ENCODE assay signal across 10 cellular contexts in genomic region chr19:6354098-6354674, GRCh38. TPM values are rescaled to one million over a fixed set of nuclear protein-coding genes. Genes with fewer than 3 reads are reported as not detected.
DNase-seq lines count a peak whose midpoint lies in the region; ATAC-seq, FAIRE-seq and TF ChIP-seq lines count a peak whose summit lies in the region.
"Had no signal": no experiment of that assay in that cellular context is flagged by ENCODE, and none has a peak within 500 bp of the region (broad histone marks: within the 10 kb centered on the region; RNA-seq: fewer than 3 reads in every experiment).

No MANE protein-coding gene starts in this region.

- H3K9me3 ChIP-seq in DOHH2 (ENCODE audit: control insufficient read depth, insufficient read depth, low read length): no peaks in the 10 kb centered on the region
- H3K9me3 ChIP-seq in HAP-1: no peaks in the 10 kb centered on the region

- TF ChIP-seq EP300 in Ishikawa (IDR thresholded peaks at IDR 0.05; ENCODE audit: borderline replicate concordance): no peak

- no peaks in the 10 kb centered on the region for H3K36me3 Mint-ChIP-seq in osteocyte (ENCODE audit: unreplicated experiment)

- no peaks in the 10 kb centered on the region for H4K20me1 ChIP-seq in DOHH2 (ENCODE audit: control insufficient read depth, insufficient read depth, low read depth, low read length)

- no peak overlapping the region for H3K27ac ChIP-seq in DOHH2 (ENCODE audit: low read depth, low read length)

- H3K9me3 Mint-ChIP-seq in osteocyte (ENCODE audit: unreplicated experiment): peaks cover 3% of the 10 kb centered on the region
- H3K9me3 Mint-ChIP-seq: activated T-helper 2 cell treated with anti-CD3 and anti-CD28 coated beads, Interferon-gamma antibody, Interleukin-2, Interleukin-4, amounts not matched to agents 10 μg/mL and 5 μg/mL and 100 μg/mL, durations not matched to agents 14 hours and 24 hours and 36 hours had no signal

- FAIRE-seq in bronchial epithelial cell (lab: Jason Lieb, UNC): no peak

- H3K27ac Mint-ChIP-seq in osteocyte (ENCODE audit: unreplicated experiment): no peak overlapping the region
- H3K27ac Mint-ChIP-seq: activated T-helper 2 cell treated with anti-CD3 and anti-CD28 coated beads, Interferon-gamma antibody, Interleukin-2, Interleukin-4, amounts not matched to agents 10 μg/mL and 5 μg/mL and 100 μg/mL, durations not matched to agents 14 hours and 24 hours and 36 hours had no signal

- no peak overlapping the region for H3K4me2 ChIP-seq in DOHH2 (ENCODE audit: low read length)

- H3K4me3 Mint-ChIP-seq in osteocyte (ENCODE audit: unreplicated experiment): no peak overlapping the region

- H3K27me3 ChIP-seq in DOHH2 (ENCODE audit: control insufficient read depth, low read length) (no peaks in the 10 kb centered on the region), bronchial epithelial cell (ENCODE audit: control insufficient read depth, insufficient read depth, low read length) (no peaks in the 10 kb centered on the region), HAP-1 (ENCODE audit: low read depth) (no peaks in the 10 kb centered on the region)

- ATAC-seq in GM19023 (IDR thresholded peaks at IDR 0.05; ENCODE audit: unreplicated experiment): no peak

- H3K79me2 ChIP-seq in DOHH2 (ENCODE audit: control insufficient read depth, low read length): no peaks in the 10 kb centered on the region

- TF ChIP-seq CTCF in DOHH2 (IDR thresholded peaks at IDR 0.05; ENCODE audit: low read depth, low read length, poor library complexity, severe bottlenecking) (peak; percentile 47), bronchial epithelial cell (IDR thresholded peaks at IDR 0.05; ENCODE audit: insufficient read depth, low read length, severe bottlenecking) (peak; percentile 30), osteocyte (IDR thresholded peaks at IDR 0.05) (peak; percentile 64)

- no peak for DNase-seq in bronchial epithelial cell (ENCODE audit: low read depth)
- DNase-seq in osteocyte (ENCODE audit: extremely low spot score, unreplicated experiment): no peak
- DNase-seq in NCI-H2029 (lab: John Stamatoyannopoulos, UW): no peak
- no peak for DNase-seq in HAP-1 (ENCODE audit: low spot score in 2 of 2)
- DNase-seq in central memory CD4-positive, alpha-beta T cell: no peak
- DNase-seq: retina had no signal

- no peaks in the 10 kb centered on the region for H3F3A ChIP-seq in DOHH2 (ENCODE audit: control insufficient read depth, insufficient read depth)

- H3K27me3 Mint-ChIP-seq in osteocyte (ENCODE audit: unreplicated experiment): no peaks in the 10 kb centered on the region

- in situ Hi-C loops in HAP-1 (cut with MboI; ENCODE audit: low sequenced_read_pairs): no loop called here

- peaks cover 3% of the 10 kb centered on the region for H3K4me1 Mint-ChIP-seq in osteocyte (ENCODE audit: unreplicated experiment)

- no peak overlapping the region for H3K4me3 ChIP-seq in DOHH2 (ENCODE audit: low read length)
- no peak overlapping the region for H3K4me3 ChIP-seq in bronchial epithelial cell (ENCODE audit: low read depth, low read length)
- H3K4me3 ChIP-seq in HAP-1: no peak overlapping the region

- peak; percentile 35; the same call in 1 of the 2 replicates for TF ChIP-seq RAD21 in Ishikawa (IDR thresholded peaks at IDR 0.05; ENCODE audit: low read depth)

- H3K36me3 ChIP-seq in DOHH2 (ENCODE audit: control insufficient read depth, low read length) (no peaks in the 10 kb centered on the region), bronchial epithelial cell (ENCODE audit: control insufficient read depth, insufficient read depth, low read length) (no peaks in the 10 kb centered on the region), HAP-1 (replicated peaks) (no peaks in the 10 kb centered on the region)

- H3K4me1 ChIP-seq in DOHH2 (ENCODE audit: control insufficient read depth, low read length): no peaks in the 10 kb centered on the region
- no peaks in the 10 kb centered on the region for H3K4me1 ChIP-seq in HAP-1

- H3K9me2 ChIP-seq in DOHH2 (replicated peaks; ENCODE audit: control insufficient read depth, low read length): no peaks in the 10 kb centered on the region

TF ChIP-seq in Ishikawa, 13 proteins besides CTCF, POLR2A, EP300 and RAD21:
- TF ChIP-seq TEAD4 (IDR thresholded peaks at IDR 0.05) (no peak), ZBTB7A (IDR thresholded peaks at IDR 0.05; ENCODE audit: low read depth) (no peak), EGR1 (IDR thresholded peaks at IDR 0.05) (no peak), FOXM1 (IDR thresholded peaks at IDR 0.05; ENCODE audit: borderline replicate concordance, low read depth) (no peak), TAF1 (IDR thresholded peaks at IDR 0.05; ENCODE audit: low read depth) (no peak), TCF12 (IDR thresholded peaks at IDR 0.05; ENCODE audit: low read depth) (no peak), NFIC (IDR thresholded peaks at IDR 0.05) (no peak), USF1 (IDR thresholded peaks at IDR 0.05) (no peak), YY1 (IDR thresholded peaks at IDR 0.05; ENCODE audit: low read depth) (no peak), MAX (IDR thresholded peaks at IDR 0.05) (no peak), CEBPB (IDR thresholded peaks at IDR 0.05) (no peak)
- TF ChIP-seq, protein P1, sequence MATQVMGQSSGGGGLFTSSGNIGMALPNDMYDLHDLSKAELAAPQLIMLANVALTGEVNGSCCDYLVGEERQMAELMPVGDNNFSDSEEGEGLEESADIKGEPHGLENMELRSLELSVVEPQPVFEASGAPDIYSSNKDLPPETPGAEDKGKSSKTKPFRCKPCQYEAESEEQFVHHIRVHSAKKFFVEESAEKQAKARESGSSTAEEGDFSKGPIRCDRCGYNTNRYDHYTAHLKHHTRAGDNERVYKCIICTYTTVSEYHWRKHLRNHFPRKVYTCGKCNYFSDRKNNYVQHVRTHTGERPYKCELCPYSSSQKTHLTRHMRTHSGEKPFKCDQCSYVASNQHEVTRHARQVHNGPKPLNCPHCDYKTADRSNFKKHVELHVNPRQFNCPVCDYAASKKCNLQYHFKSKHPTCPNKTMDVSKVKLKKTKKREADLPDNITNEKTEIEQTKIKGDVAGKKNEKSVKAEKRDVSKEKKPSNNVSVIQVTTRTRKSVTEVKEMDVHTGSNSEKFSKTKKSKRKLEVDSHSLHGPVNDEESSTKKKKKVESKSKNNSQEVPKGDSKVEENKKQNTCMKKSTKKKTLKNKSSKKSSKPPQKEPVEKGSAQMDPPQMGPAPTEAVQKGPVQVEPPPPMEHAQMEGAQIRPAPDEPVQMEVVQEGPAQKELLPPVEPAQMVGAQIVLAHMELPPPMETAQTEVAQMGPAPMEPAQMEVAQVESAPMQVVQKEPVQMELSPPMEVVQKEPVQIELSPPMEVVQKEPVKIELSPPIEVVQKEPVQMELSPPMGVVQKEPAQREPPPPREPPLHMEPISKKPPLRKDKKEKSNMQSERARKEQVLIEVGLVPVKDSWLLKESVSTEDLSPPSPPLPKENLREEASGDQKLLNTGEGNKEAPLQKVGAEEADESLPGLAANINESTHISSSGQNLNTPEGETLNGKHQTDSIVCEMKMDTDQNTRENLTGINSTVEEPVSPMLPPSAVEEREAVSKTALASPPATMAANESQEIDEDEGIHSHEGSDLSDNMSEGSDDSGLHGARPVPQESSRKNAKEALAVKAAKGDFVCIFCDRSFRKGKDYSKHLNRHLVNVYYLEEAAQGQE (IDR thresholded peaks at IDR 0.05; ENCODE audit: low read depth): no peak

RNA-seq across cellular contexts. Expression of gene CLPP, which starts 7.1 kb away (rescaled TPM):
- total RNA-seq in bronchial epithelial cell (43.1 and 49.8 TPM in 2 replicates), osteocyte (77.6 and 79.6 TPM in 2 replicates)

RNA-seq across cellular contexts. Expression of gene ALKBH7, which starts 18.4 kb away (rescaled TPM):
- total RNA-seq in bronchial epithelial cell (22.0 and 23.7 TPM in 2 replicates), osteocyte (63.0 TPM in 2 replicates)

RNA-seq across cellular contexts. Expression of gene ACER1, which starts 20.8 kb away (rescaled TPM):
- total RNA-seq in bronchial epithelial cell (not detected in 2 replicates), osteocyte (not detected in 2 replicates)

RNA-seq across cellular contexts. Expression of gene PSPN, which starts 21.5 kb away (rescaled TPM):
- total RNA-seq in bronchial epithelial cell (0.26 and 0.51 TPM in 2 replicates), osteocyte (3.2 and 3.5 TPM in 2 replicates)

RNA-seq across cellular contexts. Expression of gene GTF2F1, which starts 38.8 kb away (rescaled TPM):
- total RNA-seq in bronchial epithelial cell (52.7 and 63.6 TPM in 2 replicates), osteocyte (62.0 and 65.8 TPM in 2 replicates)
